14 cellular contexts compared by ENCODE assay signal in genomic region chr1:53381790-53382401, GRCh38. TPM values are rescaled to one million over a fixed set of nuclear protein-coding genes. Genes with fewer than 3 reads are reported as not detected.
DNase-seq lines count a peak whose midpoint lies in the region; ATAC-seq and TF ChIP-seq lines count a peak whose summit lies in the region.
"Had no signal": no experiment of that assay in that cellular context is flagged by ENCODE, and none has a peak within 500 bp of the region (broad histone marks: within the 10 kb centered on the region; RNA-seq: fewer than 3 reads in every experiment).

No MANE protein-coding gene starts in this region.

- no peak overlapping the region for H3K27ac Mint-ChIP-seq in activated T-helper 1 cell treated with anti-CD3 and anti-CD28 coated beads, Interleukin-12 subunit alpha, Interleukin-12 subunit beta, Interleukin-2, Interleukin-4 antibody, amounts not matched to agents 30 ng/mL and 10 ng/mL and 1 ng/mL, durations not matched to agents 14 hours and 24 hours and 36 hours
- H3K27ac Mint-ChIP-seq: activated naive CD8-positive, alpha-beta T cell treated with anti-CD3 and anti-CD28 coated beads, Interleukin-2, amount 10 ng/mL, durations not matched to agents 7 days and 5 days had no signal

- DNase-seq in ACHN (peak; percentile 50), HS-5 (ENCODE audit: low read depth) (peak; percentile 49), WERI-Rb-1 (no peak), glomerular endothelial cell (ENCODE audit: extremely low read depth, low read depth, low spot score) (peak; percentile 3), germinal center (ENCODE audit: low spot score) (no peak)
- DNase-seq in activated T-helper 1 cell treated with anti-CD3 and anti-CD28 coated beads, Interleukin-12 subunit alpha, Interleukin-12 subunit beta, Interleukin-2, Interleukin-4 antibody, amounts not matched to agents 30 ng/mL and 10 ng/mL and 1 ng/mL, durations not matched to agents 14 hours and 24 hours and 36 hours (ENCODE audit: low spot score), result no peak
- DNase-seq: cortex of kidney, gastrocnemius medialis had no signal

- intact Hi-C loops in activated T-helper 1 cell treated with anti-CD3 and anti-CD28 coated beads, Interleukin-12 subunit alpha, Interleukin-12 subunit beta, Interleukin-2, Interleukin-4 antibody, amounts not matched to agents 30 ng/mL and 10 ng/mL and 1 ng/mL, durations not matched to agents 14 hours and 24 hours and 36 hours (cut with micrococcal nuclease), result no loop called here

- H3K9me3 ChIP-seq in WERI-Rb-1 (ENCODE audit: severe bottlenecking), result no peaks in the 10 kb centered on the region
- H3K9me3 ChIP-seq: gastrocnemius medialis, thoracic aorta had no signal

- H3K27me3 ChIP-seq in WERI-Rb-1 (ENCODE audit: insufficient read depth, low read depth, severe bottlenecking), result no peaks in the 10 kb centered on the region

- H3K4me3 ChIP-seq in WERI-Rb-1 (ENCODE audit: low read depth, low read length), result no peak overlapping the region
- H3K4me3 ChIP-seq: gastrocnemius medialis, spleen, thoracic aorta had no signal

- ATAC-seq in GM19452 (IDR thresholded peaks at IDR 0.05; ENCODE audit: unreplicated experiment), result no peak
- no peak for ATAC-seq in HG03095 (IDR thresholded peaks at IDR 0.05; ENCODE audit: unreplicated experiment)
- ATAC-seq: gastrocnemius medialis, left lobe of liver had no signal

- peak overlapping the region; percentile 98 for H3K27ac ChIP-seq in WERI-Rb-1
- H3K27ac ChIP-seq: gastrocnemius medialis, spleen, thoracic aorta had no signal

- H3K4me3 Mint-ChIP-seq in activated T-helper 1 cell treated with anti-CD3 and anti-CD28 coated beads, Interleukin-12 subunit alpha, Interleukin-12 subunit beta, Interleukin-2, Interleukin-4 antibody, amounts not matched to agents 30 ng/mL and 10 ng/mL and 1 ng/mL, durations not matched to agents 14 hours and 24 hours and 36 hours, result no peak overlapping the region
- H3K4me3 Mint-ChIP-seq: activated naive CD8-positive, alpha-beta T cell treated with anti-CD3 and anti-CD28 coated beads, Interleukin-2, amount 10 ng/mL, durations not matched to agents 7 days and 5 days had no signal

- H3K9me3 Mint-ChIP-seq in activated T-helper 1 cell treated with anti-CD3 and anti-CD28 coated beads, Interleukin-12 subunit alpha, Interleukin-12 subunit beta, Interleukin-2, Interleukin-4 antibody, amounts not matched to agents 30 ng/mL and 10 ng/mL and 1 ng/mL, durations not matched to agents 14 hours and 24 hours and 36 hours, result peaks cover 10% of the 10 kb centered on the region
- H3K9me3 Mint-ChIP-seq: activated naive CD8-positive, alpha-beta T cell treated with anti-CD3 and anti-CD28 coated beads, Interleukin-2, amount 10 ng/mL, durations not matched to agents 7 days and 5 days had no signal

- peaks cover 25% of the 10 kb centered on the region for H3K27me3 Mint-ChIP-seq in activated T-helper 1 cell treated with anti-CD3 and anti-CD28 coated beads, Interleukin-12 subunit alpha, Interleukin-12 subunit beta, Interleukin-2, Interleukin-4 antibody, amounts not matched to agents 30 ng/mL and 10 ng/mL and 1 ng/mL, durations not matched to agents 14 hours and 24 hours and 36 hours (ENCODE audit: insufficient read depth)

- in situ Hi-C loops in ACHN (cut with HindIII; ENCODE audit: low pct_ligation_motif_present, low pct_unique_long_range_greater_than_20kb, low sequenced_read_pairs), result no loop called here

- H3K4me1 Mint-ChIP-seq in activated T-helper 1 cell treated with anti-CD3 and anti-CD28 coated beads, Interleukin-12 subunit alpha, Interleukin-12 subunit beta, Interleukin-2, Interleukin-4 antibody, amounts not matched to agents 30 ng/mL and 10 ng/mL and 1 ng/mL, durations not matched to agents 14 hours and 24 hours and 36 hours (ENCODE audit: low read depth), result peaks cover 8% of the 10 kb centered on the region

- no peak for TF ChIP-seq CTCF in WERI-Rb-1 (IDR thresholded peaks at IDR 0.05; ENCODE audit: low read depth, low read length)

- no peaks in the 10 kb centered on the region for H3K36me3 ChIP-seq in WERI-Rb-1
- H3K36me3 ChIP-seq: gastrocnemius medialis, spleen, thoracic aorta had no signal

- peaks cover 3% of the 10 kb centered on the region for H3K36me3 Mint-ChIP-seq in activated T-helper 1 cell treated with anti-CD3 and anti-CD28 coated beads, Interleukin-12 subunit alpha, Interleukin-12 subunit beta, Interleukin-2, Interleukin-4 antibody, amounts not matched to agents 30 ng/mL and 10 ng/mL and 1 ng/mL, durations not matched to agents 14 hours and 24 hours and 36 hours (ENCODE audit: low read depth)
- H3K36me3 Mint-ChIP-seq: activated naive CD8-positive, alpha-beta T cell treated with anti-CD3 and anti-CD28 coated beads, Interleukin-2, amount 10 ng/mL, durations not matched to agents 7 days and 5 days had no signal

RNA-seq across cellular contexts. Expression of gene LRP8, which starts 54.0 kb away (rescaled TPM):
- 18.2 and 27.5 TPM in 2 replicates for total RNA-seq in glomerular endothelial cell
- 78.8 and 87.4 TPM in 2 replicates for total RNA-seq in activated T-helper 1 cell treated with anti-CD3 and anti-CD28 coated beads, Interleukin-12 subunit alpha, Interleukin-12 subunit beta, Interleukin-2, Interleukin-4 antibody, amounts not matched to agents 30 ng/mL and 10 ng/mL and 1 ng/mL, durations not matched to agents 14 hours and 24 hours and 36 hours

Comparison
In these comparisons a context has a peak if more than half of its experiments do, and no peak if none do; other contexts are left out.
1. DNase-seq: peak in ACHN (single experiment), HS-5 (single experiment) and glomerular endothelial cell (single experiment); none in WERI-Rb-1 (single experiment), germinal center (single experiment) and activated T-helper 1 cell treated with anti-CD3 and anti-CD28 coated beads, Interleukin-12 subunit alpha, Interleukin-12 subunit beta, Interleukin-2, Interleukin-4 antibody, amounts not matched to agents 30 ng/mL and 10 ng/mL and 1 ng/mL, durations not matched to agents 14 hours and 24 hours and 36 hours (single experiment).